ENCODE assay signal across 28 cellular contexts in genomic region chr10:7948601-7949000, GRCh38.
DNase-seq lines count a peak whose midpoint lies in the region; ATAC-seq and TF ChIP-seq lines count a peak whose summit lies in the region.
"Had no signal": no experiment of that assay in that cellular context is flagged by ENCODE, and none has a peak within 500 bp of the region (broad histone marks: within the 10 kb centered on the region; RNA-seq: fewer than 3 reads in every experiment).

No MANE protein-coding gene starts in this region.

- peaks cover 7% of the 10 kb centered on the region; the same call in 1 of the 2 replicates for H3K9me3 ChIP-seq in AG04450 (ENCODE audit: control insufficient read depth, insufficient read depth, low read length)
- H3K9me3 ChIP-seq: neutrophil, prostate gland had no signal

- H3K27ac ChIP-seq in AG04450 (ENCODE audit: low read depth, low read length) = peak overlapping the region; percentile 79
- H3K27ac ChIP-seq: esophagus muscularis mucosa, left ventricle myocardium inferior, neutrophil, prostate gland had no signal

- CTCF ChIA-PET in AG04450 (lab: Charles Lee) = interaction anchor here (0.5 kb wide), 1 partner anchor 30 kb away, joined by 4 read pairs; no protein-coding TSS in a partner anchor

- DNase-seq in AG04450 (ENCODE audit: low read depth, low spot score) (no peak), HT1080 (ENCODE audit: low read depth) (peak; percentile 3), astrocyte of the hippocampus (ENCODE audit: low read depth, low spot score) (peak; percentile 17), lung microvascular endothelial cell (ENCODE audit: low read depth in 2 of 2) (peak; percentile 13 to 44), cortex of kidney (lab: John Stamatoyannopoulos, UW) (no peak), GF-D8 (lab: John Stamatoyannopoulos, UW) (no peak), NCI-H510A treated with DMSO at 0.1 percent for 48 hours (lab: John Stamatoyannopoulos, UW) (no peak)
- DNase-seq: activated CD4-positive, alpha-beta T cell treated with anti-CD3 and anti-CD28 coated beads, Interleukin-2, amount 50 U/mL, for 48 hours; activated CD4-positive, CD25-positive, alpha-beta regulatory T cell; activated naive CD4-positive, alpha-beta T cell treated with anti-CD3 and anti-CD28 coated beads, Interleukin-2, amount 10 ng/mL, durations not matched to agents 7 days and 5 days; amygdala; endodermal cell; left ventricle myocardium inferior; naive B cell; NCI-H1105; NCI-H1930; NCI-H526; SHP77 treated with DMSO at 0.1 percent for 48 hours; stimulated activated CD4-positive, alpha-beta T cell treated with anti-CD3 and anti-CD28 coated beads, Interleukin-15, amount 100 ng/mL, for 24 hours; stimulated activated naive B cell treated with anti-CD40 and anti-IgM and Interleukin-4, amounts not matched to agents 10 μg/mL and 1 μg/mL and 100 μg/mL, for 72 hours; T1000 had no signal

- no peak for TF ChIP-seq CTCF in AG04450 (IDR thresholded peaks at IDR 0.05; ENCODE audit: low read depth, low read length)

- no peaks in the 10 kb centered on the region for H3K27me3 ChIP-seq in AG04450 (ENCODE audit: control insufficient read depth, insufficient read depth, low read length)
- H3K27me3 ChIP-seq: esophagus muscularis mucosa, neutrophil had no signal

- no peak for ATAC-seq in GM18868 (IDR thresholded peaks at IDR 0.05; ENCODE audit: unreplicated experiment)
- ATAC-seq: Panc1; sciatic nerve; stimulated activated naive B cell treated with anti-CD40 and anti-IgM and Interleukin-4, amounts not matched to agents 10 μg/mL and 1 μg/mL and 100 μg/mL, for 72 hours had no signal

- H3K4me3 ChIP-seq in AG04450 (ENCODE audit: low read depth, low read length) = no peak overlapping the region; the same call in none of the 2 replicates
- H3K4me3 ChIP-seq: esophagus muscularis mucosa, GM23338, left ventricle myocardium inferior, prostate gland had no signal

- POLR2A ChIA-PET in AG04450 (lab: Yijun Ruan, JAX) = no interaction called here

Comparison
In these comparisons a context has a peak if more than half of its experiments do, and no peak if none do; other contexts are left out.
1. DNase-seq: peak in HT1080 (single experiment), astrocyte of the hippocampus (single experiment) and lung microvascular endothelial cell (2 of 2); none in AG04450 (single experiment), cortex of kidney (single experiment), GF-D8 (single experiment) and NCI-H510A treated with DMSO at 0.1 percent for 48 hours (single experiment).